Comparison of ENCODE assay signal across 20 cellular contexts in genomic region chr10:118255355-118255754, GRCh38.
A peak's percentile ranks its signal among the peaks of the same experiment; 100 is the strongest.
DNase-seq lines count a peak whose midpoint lies in the region; ATAC-seq and TF ChIP-seq lines count a peak whose summit lies in the region.
"Had no signal": no experiment of that assay in that cellular context is flagged by ENCODE, and none has a peak within 500 bp of the region (broad histone marks: within the 10 kb centered on the region; RNA-seq: fewer than 3 reads in every experiment).

No MANE protein-coding gene starts in this region.

- CTCF ChIA-PET in activated naive CD4-positive, alpha-beta T cell treated with anti-CD3 and anti-CD28 coated beads, Interleukin-2, amount 10 ng/mL, durations not matched to agents 7 days and 5 days (lab: Charles Lee): no interaction called here

- H3K4me3 Mint-ChIP-seq in activated naive CD4-positive, alpha-beta T cell treated with anti-CD3 and anti-CD28 coated beads, Interleukin-2, amount 10 ng/mL, durations not matched to agents 7 days and 5 days: no peak overlapping the region
- H3K4me3 Mint-ChIP-seq: B cell; CD4-positive, alpha-beta T cell; CD8-positive, alpha-beta T cell had no signal

- no peaks in the 10 kb centered on the region for H3K4me1 Mint-ChIP-seq in activated naive CD4-positive, alpha-beta T cell treated with anti-CD3 and anti-CD28 coated beads, Interleukin-2, amount 10 ng/mL, durations not matched to agents 7 days and 5 days
- H3K4me1 Mint-ChIP-seq: B cell had no signal

- H3K27me3 Mint-ChIP-seq in activated naive CD4-positive, alpha-beta T cell treated with anti-CD3 and anti-CD28 coated beads, Interleukin-2, amount 10 ng/mL, durations not matched to agents 7 days and 5 days: peaks cover 28% of the 10 kb centered on the region

- H3K27me3 ChIP-seq in WERI-Rb-1 (ENCODE audit: insufficient read depth, low read depth, severe bottlenecking) (peaks cover 90% of the 10 kb centered on the region), uterus (no peaks in the 10 kb centered on the region)
- H3K27me3 ChIP-seq: BLaER1 treated with 17β-estradiol and CSF1 and Interleukin-3, amounts not matched to agents 10 nM and 100 nM had no signal

- H3K9me3 ChIP-seq in WERI-Rb-1 (ENCODE audit: severe bottlenecking) (no peaks in the 10 kb centered on the region), uterus (no peaks in the 10 kb centered on the region)
- H3K9me3 ChIP-seq: A549; BLaER1 treated with 17β-estradiol and CSF1 and Interleukin-3, amounts not matched to agents 10 nM and 100 nM; Caco-2 had no signal

- no peaks in the 10 kb centered on the region for H3K9me3 Mint-ChIP-seq in activated naive CD4-positive, alpha-beta T cell treated with anti-CD3 and anti-CD28 coated beads, Interleukin-2, amount 10 ng/mL, durations not matched to agents 7 days and 5 days
- H3K9me3 Mint-ChIP-seq: CD4-positive, alpha-beta T cell; CD8-positive, alpha-beta T cell had no signal

- TF ChIP-seq POLR2A in uterus (IDR thresholded peaks at IDR 0.05): no peak

- H3K4me3 ChIP-seq in WERI-Rb-1 (ENCODE audit: low read depth, low read length) (no peak overlapping the region), uterus (no peak overlapping the region)
- H3K4me3 ChIP-seq: A549; BLaER1 treated with 17β-estradiol and CSF1 and Interleukin-3, amounts not matched to agents 10 nM and 100 nM had no signal

- H3K36me3 ChIP-seq in WERI-Rb-1 (no peaks in the 10 kb centered on the region), uterus (no peaks in the 10 kb centered on the region)
- H3K36me3 ChIP-seq: BLaER1 treated with 17β-estradiol and CSF1 and Interleukin-3, amounts not matched to agents 10 nM and 100 nM had no signal

- H3K27ac ChIP-seq in WERI-Rb-1 (no peak overlapping the region), uterus (peak overlapping the region; percentile 28 to 68)
- H3K27ac ChIP-seq: 22Rv1; A549; BLaER1 treated with 17β-estradiol and CSF1 and Interleukin-3, amounts not matched to agents 10 nM and 100 nM; C4-2B had no signal

- TF ChIP-seq CTCF in WERI-Rb-1 (IDR thresholded peaks at IDR 0.05; ENCODE audit: low read depth, low read length) (no peak), uterus (IDR thresholded peaks at IDR 0.05) (no peak)

- intact Hi-C loops in uterus (cut with DNase I; ENCODE audit: low total_unique reads): no loop called here

- no peak for ATAC-seq in HG03025 (IDR thresholded peaks at IDR 0.05; ENCODE audit: low FRiP score, unreplicated experiment)
- ATAC-seq: A549; CD8-positive, alpha-beta T cell had no signal

- DNase-seq in NCI-H82 (lab: John Stamatoyannopoulos, UW): peak; percentile 27
- no peak for DNase-seq in NCI-H82 treated with DMSO at 0.1 percent for 48 hours (lab: John Stamatoyannopoulos, UW; ENCODE audit: unreplicated experiment)
- DNase-seq in WERI-Rb-1: peak; percentile 37
- DNase-seq in islet precursor cell: peak; percentile 22
- no peak for DNase-seq in uterus
- DNase-seq in activated naive CD4-positive, alpha-beta T cell treated with anti-CD3 and anti-CD28 coated beads, Interleukin-2, amount 10 ng/mL, durations not matched to agents 7 days and 5 days: no peak
- DNase-seq in activated CD4-positive, CD25-positive, alpha-beta regulatory T cell (lab: John Stamatoyannopoulos, UW): no peak
- DNase-seq: AML-193; Caco-2; Calu3; CD4-positive, alpha-beta T cell; CD8-positive, alpha-beta T cell; DMS79 treated with DMSO at 0.1 percent for 48 hours; GF-D8 had no signal

- no peak overlapping the region for H3K27ac Mint-ChIP-seq in activated naive CD4-positive, alpha-beta T cell treated with anti-CD3 and anti-CD28 coated beads, Interleukin-2, amount 10 ng/mL, durations not matched to agents 7 days and 5 days
- H3K27ac Mint-ChIP-seq: B cell; CD4-positive, alpha-beta T cell; CD8-positive, alpha-beta T cell had no signal

- H3K4me1 ChIP-seq in uterus: no peaks in the 10 kb centered on the region
- H3K4me1 ChIP-seq: A549; BLaER1 treated with 17β-estradiol and CSF1 and Interleukin-3, amounts not matched to agents 10 nM and 100 nM; Caco-2 had no signal

- H3K36me3 Mint-ChIP-seq in activated naive CD4-positive, alpha-beta T cell treated with anti-CD3 and anti-CD28 coated beads, Interleukin-2, amount 10 ng/mL, durations not matched to agents 7 days and 5 days: no peaks in the 10 kb centered on the region
- H3K36me3 Mint-ChIP-seq: CD8-positive, alpha-beta T cell had no signal

Comparison
In these comparisons a context has a peak if more than half of its experiments do, and no peak if none do; other contexts are left out.
1. DNase-seq: peak in NCI-H82 (single experiment), WERI-Rb-1 (single experiment) and islet precursor cell (single experiment); none in NCI-H82 treated with DMSO at 0.1 percent for 48 hours (single experiment), uterus (0 of 2), activated naive CD4-positive, alpha-beta T cell treated with anti-CD3 and anti-CD28 coated beads, Interleukin-2, amount 10 ng/mL, durations not matched to agents 7 days and 5 days (single experiment) and activated CD4-positive, CD25-positive, alpha-beta regulatory T cell (0 of 4).